10 cellular contexts compared by ENCODE assay signal in genomic region chr12:43937947-43938346, GRCh38.
DNase-seq lines count a peak whose midpoint lies in the region; ATAC-seq, FAIRE-seq and TF ChIP-seq lines count a peak whose summit lies in the region.
"Had no signal": no experiment of that assay in that cellular context is flagged by ENCODE, and none has a peak within 500 bp of the region (broad histone marks: within the 10 kb centered on the region; RNA-seq: fewer than 3 reads in every experiment).

No MANE protein-coding gene starts in this region.

- peaks cover 10% of the 10 kb centered on the region for H3K4me1 Mint-ChIP-seq in chondrocyte (ENCODE audit: low read depth)
- H3K4me1 Mint-ChIP-seq: activated CD8-positive, alpha-beta memory T cell treated with anti-CD3 and anti-CD28 coated beads, Interleukin-2, amount 10 ng/mL, durations not matched to agents 7 days and 5 days had no signal

- in situ Hi-C loops in KBM-7 (cut with MboI; ENCODE audit: low pct_unique_long_range_greater_than_20kb, low sequenced_read_pairs), result no loop called here

- no peak overlapping the region for H3K4me3 Mint-ChIP-seq in chondrocyte (ENCODE audit: unreplicated experiment)
- H3K4me3 Mint-ChIP-seq: activated CD8-positive, alpha-beta memory T cell treated with anti-CD3 and anti-CD28 coated beads, Interleukin-2, amount 10 ng/mL, durations not matched to agents 7 days and 5 days had no signal

- DNase-seq in A549 (ENCODE audit: low read depth in 1 of 2, low spot score in 1 of 2) (peak; percentile 8 to 16), KBM-7 (peak; percentile 3), chondrocyte (ENCODE audit: low spot score) (no peak), cerebellum (ENCODE audit: low spot score) (no peak), KG1 (lab: John Stamatoyannopoulos, UW) (no peak), ureter (ENCODE audit: low spot score) (no peak), SHP77 treated with DMSO at 0.1 percent for 48 hours (lab: John Stamatoyannopoulos, UW) (no peak)
- DNase-seq: activated CD8-positive, alpha-beta memory T cell treated with anti-CD3 and anti-CD28 coated beads, Interleukin-2, amount 10 ng/mL, durations not matched to agents 7 days and 5 days; GDM1 had no signal

- H3K4me1 ChIP-seq in A549, result no peaks in the 10 kb centered on the region

- no peak for TF ChIP-seq EP300 in A549 (IDR thresholded peaks at IDR 0.05)

- H3K9me3 ChIP-seq in A549, result no peaks in the 10 kb centered on the region

- WGBS in A549 (ENCODE audit: missing lambda C conversion rate), result 74% methylated on average over 2 of the region's 2 CpGs

- ATAC-seq in A549, result peak in 1 of 2 experiments; percentile 82; a peak in 4 of 6 replicates
- ATAC-seq: activated CD8-positive, alpha-beta memory T cell treated with anti-CD3 and anti-CD28 coated beads, Interleukin-2, amount 10 ng/mL, durations not matched to agents 7 days and 5 days had no signal

- FAIRE-seq in A549 (lab: Jason Lieb, UNC), result no peak

- H3K36me3 Mint-ChIP-seq in chondrocyte (ENCODE audit: low read depth), result no peaks in the 10 kb centered on the region
- H3K36me3 Mint-ChIP-seq: activated CD8-positive, alpha-beta memory T cell treated with anti-CD3 and anti-CD28 coated beads, Interleukin-2, amount 10 ng/mL, durations not matched to agents 7 days and 5 days had no signal

- POLR2A ChIA-PET in A549 (lab: Yijun Ruan, JAX), result no interaction called here

- CTCF ChIA-PET in A549 (lab: Yijun Ruan, JAX), result no interaction called here

- no peaks in the 10 kb centered on the region for H3K27me3 Mint-ChIP-seq in chondrocyte (ENCODE audit: low read depth)
- H3K27me3 Mint-ChIP-seq: activated CD8-positive, alpha-beta memory T cell treated with anti-CD3 and anti-CD28 coated beads, Interleukin-2, amount 10 ng/mL, durations not matched to agents 7 days and 5 days had no signal

- no peak overlapping the region for H3K27ac Mint-ChIP-seq in chondrocyte (ENCODE audit: unreplicated experiment)
- H3K27ac Mint-ChIP-seq: activated CD8-positive, alpha-beta memory T cell treated with anti-CD3 and anti-CD28 coated beads, Interleukin-2, amount 10 ng/mL, durations not matched to agents 7 days and 5 days had no signal

- no peak overlapping the region for H3K4me2 ChIP-seq in A549

- TF ChIP-seq RAD21 in A549 (conservative IDR thresholded peaks at IDR 0.05 in 1 of 2, IDR thresholded peaks at IDR 0.05 in 1 of 2), result no peak

- no peaks in the 10 kb centered on the region for H3K9me3 Mint-ChIP-seq in chondrocyte (ENCODE audit: low read depth)

- no peak overlapping the region for H3K27ac ChIP-seq in A549

- H3K4me3 ChIP-seq in A549, result no peak overlapping the region

- TF ChIP-seq CTCF in A549 (IDR thresholded peaks at IDR 0.05) (no peak; the same call in 2 of the 3 replicates), GM12873 (IDR thresholded peaks at IDR 0.05; ENCODE audit: insufficient read depth, low read depth, low read length, missing control alignments) (peak; percentile 43), chondrocyte (IDR thresholded peaks at IDR 0.05) (peak; percentile 70)

- no peak for TF ChIP-seq POLR2A in A549 (IDR thresholded peaks at IDR 0.05; ENCODE audit: low read length)

TF ChIP-seq in A549, 52 proteins besides CTCF, POLR2A, EP300 and RAD21:
- TF ChIP-seq RCOR1 (IDR thresholded peaks at IDR 0.05; ENCODE audit: low read depth, low read length), result no peak
- no peak for TF ChIP-seq ZC3H11A (IDR thresholded peaks at IDR 0.05)
- TF ChIP-seq HOXB5 (CRISPR knock-in tag; IDR thresholded peaks at IDR 0.05), result no peak
- no peak for TF ChIP-seq ZSCAN20 (CRISPR knock-in tag; IDR thresholded peaks at IDR 0.05)
- TF ChIP-seq KDM1A (IDR thresholded peaks at IDR 0.05; ENCODE audit: low read depth), result no peak
- TF ChIP-seq NFE2L2 (conservative IDR thresholded peaks at IDR 0.05; ENCODE audit: low read length), result no peak
- TF ChIP-seq, protein P1, sequence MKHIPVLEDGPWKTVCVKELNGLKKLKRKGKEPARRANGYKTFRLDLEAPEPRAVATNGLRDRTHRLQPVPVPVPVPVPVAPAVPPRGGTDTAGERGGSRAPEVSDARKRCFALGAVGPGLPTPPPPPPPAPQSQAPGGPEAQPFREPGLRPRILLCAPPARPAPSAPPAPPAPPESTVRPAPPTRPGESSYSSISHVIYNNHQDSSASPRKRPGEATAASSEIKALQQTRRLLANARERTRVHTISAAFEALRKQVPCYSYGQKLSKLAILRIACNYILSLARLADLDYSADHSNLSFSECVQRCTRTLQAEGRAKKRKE (CRISPR knock-in tag; IDR thresholded peaks at IDR 0.05; ENCODE audit: low read depth), result no peak
- TF ChIP-seq ZNF302 (CRISPR knock-in tag; IDR thresholded peaks at IDR 0.05), result no peak
- TF ChIP-seq, protein P2, sequence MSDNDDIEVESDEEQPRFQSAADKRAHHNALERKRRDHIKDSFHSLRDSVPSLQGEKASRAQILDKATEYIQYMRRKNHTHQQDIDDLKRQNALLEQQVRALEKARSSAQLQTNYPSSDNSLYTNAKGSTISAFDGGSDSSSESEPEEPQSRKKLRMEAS (IDR thresholded peaks at IDR 0.05), result no peak
- no peak for TF ChIP-seq JUNB (IDR thresholded peaks at IDR 0.05)
- TF ChIP-seq ZFP36 (IDR thresholded peaks at IDR 0.05; ENCODE audit: borderline replicate concordance, partially characterized antibody), result no peak
TF ChIP-seq in A549: peak in this region for 0.

Comparison
In these comparisons a context has a peak if more than half of its experiments do, and no peak if none do; other contexts are left out.
1. DNase-seq: peak in A549 (2 of 2) and KBM-7 (single experiment); none in chondrocyte (single experiment), cerebellum (single experiment), KG1 (single experiment), ureter (single experiment) and SHP77 treated with DMSO at 0.1 percent for 48 hours (single experiment).